ENCODE assay signal across 8 cellular contexts in the genomic region with DNA sequence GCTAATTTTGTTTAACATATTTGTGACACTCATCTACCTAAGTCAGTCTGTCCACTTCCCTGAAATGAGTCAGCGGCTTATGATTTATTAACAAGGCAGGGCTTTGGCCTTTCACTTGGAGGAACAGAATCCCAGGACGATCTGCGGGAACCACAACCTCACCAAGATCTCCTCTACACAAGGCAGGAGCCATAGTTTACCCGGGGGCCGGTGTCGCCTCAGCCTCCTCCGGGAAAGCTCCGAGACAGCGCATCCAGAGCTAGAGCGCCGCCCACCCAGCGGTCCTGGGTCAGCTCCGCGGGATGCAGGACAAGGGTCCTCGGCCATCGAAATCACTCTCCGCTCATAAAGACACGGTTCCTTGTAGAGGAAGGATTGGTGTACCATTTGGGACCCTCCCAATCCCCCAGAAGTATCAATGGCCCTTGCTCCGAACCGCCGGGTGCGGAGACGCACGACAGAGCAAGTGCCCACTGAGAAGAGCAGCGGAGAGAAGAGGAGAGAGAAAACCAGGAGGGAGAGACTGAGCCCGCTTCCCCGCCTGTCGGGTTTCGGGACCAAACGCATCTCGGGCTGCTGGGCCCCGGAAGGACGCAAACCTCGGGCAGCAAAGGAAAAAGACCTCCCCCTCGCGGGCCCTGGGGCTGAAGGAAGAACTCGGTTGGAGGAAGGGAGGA. TPM values are rescaled to one million over a fixed set of nuclear protein-coding genes. Genes with fewer than 3 reads are reported as not detected.
A peak's percentile ranks its signal among the peaks of the same experiment; 100 is the strongest.
DNase-seq lines count a peak whose midpoint lies in the region; ATAC-seq and TF ChIP-seq lines count a peak whose summit lies in the region.

No MANE protein-coding gene starts in this region.

- H3K4me3 ChIP-seq in choroid plexus epithelial cell (ENCODE audit: low read depth, low read length) (peak overlapping the region; percentile 55), mononuclear cell (ENCODE audit: low read length) (peak overlapping the region; percentile 11)

- peak; percentile 36 for TF ChIP-seq CTCF in choroid plexus epithelial cell (conservative IDR thresholded peaks at IDR 0.05; ENCODE audit: low read depth, low read length)

- H3K27me3 ChIP-seq in mononuclear cell (ENCODE audit: insufficient read depth, low read length): peaks cover 28% of the 10 kb centered on the region

- H3K4me1 ChIP-seq in mononuclear cell (ENCODE audit: insufficient read depth, low read length): peaks cover 33% of the 10 kb centered on the region

- DNase-seq in EH (ENCODE audit: low read depth): peak; percentile 56
- DNase-seq in choroid plexus epithelial cell (ENCODE audit: low read depth): peak; percentile 78
- no peak for DNase-seq in activated effector memory CD4-positive, alpha-beta T cell treated with Interleukin-2 at 50 U/mL for 16 hours
- DNase-seq in cerebellum (ENCODE audit: low spot score): no peak
- DNase-seq in KG1 (lab: John Stamatoyannopoulos, UW): no peak

- ATAC-seq in HG03103 (IDR thresholded peaks at IDR 0.05; ENCODE audit: low read depth, unreplicated experiment): peak; percentile 38
- ATAC-seq in GM21825 (IDR thresholded peaks at IDR 0.05; ENCODE audit: unreplicated experiment): no peak

- no peaks in the 10 kb centered on the region for H3K9me3 ChIP-seq in mononuclear cell (ENCODE audit: low read depth, low read length)

RNA-seq across cellular contexts. Expression of gene ALCAM, which starts 13.1 kb away (rescaled TPM):
- total RNA-seq in mononuclear cell: 13.4 TPM
- 68.6 TPM for total RNA-seq in cerebellum

Comparison
In these comparisons a context has a peak if more than half of its experiments do, and no peak if none do; other contexts are left out.
1. DNase-seq: peak in EH (single experiment) and choroid plexus epithelial cell (single experiment); none in activated effector memory CD4-positive, alpha-beta T cell treated with Interleukin-2 at 50 U/mL for 16 hours (single experiment), cerebellum (single experiment) and KG1 (single experiment).